In genomic region chr11:118878187-118878586, GRCh38 we compare ENCODE assay signal across 17 cellular contexts. TPM values are rescaled to one million over a fixed set of nuclear protein-coding genes. Genes with fewer than 3 reads are reported as not detected.
A peak's percentile ranks its signal among the peaks of the same experiment; 100 is the strongest.
DNase-seq lines count a peak whose midpoint lies in the region; ATAC-seq and TF ChIP-seq lines count a peak whose summit lies in the region.
"Had no signal": no experiment of that assay in that cellular context is flagged by ENCODE, and none has a peak within 500 bp of the region (broad histone marks: within the 10 kb centered on the region; RNA-seq: fewer than 3 reads in every experiment).

No MANE protein-coding gene starts in this region.

- no peaks in the 10 kb centered on the region for H3K27me3 ChIP-seq in OCI-LY1 (ENCODE audit: insufficient read depth, low read length)
- H3K27me3 ChIP-seq: hepatocyte had no signal

- H2AFZ ChIP-seq in OCI-LY1 (ENCODE audit: low read length), result no peak overlapping the region
- H2AFZ ChIP-seq: hepatocyte had no signal

- H3F3A ChIP-seq in OCI-LY1 (ENCODE audit: insufficient read depth, low read length), result 0 out of 2 replicates have a peak, but pooled peaks cover 3% of the 10 kb centered on the region

- peak overlapping the region; percentile 31 for H3K4me3 Mint-ChIP-seq in activated naive CD4-positive, alpha-beta T cell treated with anti-CD3 and anti-CD28 coated beads for 36 hours
- no peak overlapping the region for H3K4me3 Mint-ChIP-seq in stimulated activated memory B cell treated with anti-CD40 and anti-IgM and Interleukin-4, amounts not matched to agents 10 μg/mL and 1 μg/mL and 100 μg/mL, for 72 hours

- H3K27ac ChIP-seq in OCI-LY1 (ENCODE audit: low read depth, low read length, poor library complexity, severe bottlenecking), result peak overlapping the region; percentile 97
- H3K27ac ChIP-seq: hepatocyte, RWPE1 had no signal

- peak overlapping the region; percentile 53; the same call in 1 of the 2 replicates for H3K9ac ChIP-seq in OCI-LY1 (ENCODE audit: low read length)

- no peaks in the 10 kb centered on the region for H3K79me2 ChIP-seq in OCI-LY1 (ENCODE audit: insufficient read depth, low read length)
- H3K79me2 ChIP-seq: hepatocyte had no signal

- H3K27me3 Mint-ChIP-seq in activated naive CD4-positive, alpha-beta T cell treated with anti-CD3 and anti-CD28 coated beads for 36 hours (ENCODE audit: low read depth), result no peaks in the 10 kb centered on the region
- H3K27me3 Mint-ChIP-seq in stimulated activated memory B cell treated with anti-CD40 and anti-IgM and Interleukin-4, amounts not matched to agents 10 μg/mL and 1 μg/mL and 100 μg/mL, for 72 hours, result no peaks in the 10 kb centered on the region

- H3K27ac Mint-ChIP-seq in activated naive CD4-positive, alpha-beta T cell treated with anti-CD3 and anti-CD28 coated beads for 36 hours, result peak overlapping the region; percentile 99
- H3K27ac Mint-ChIP-seq in activated naive CD4-positive, alpha-beta T cell treated with anti-CD3 and anti-CD28 coated beads, Interleukin-2, amount 50 U/mL, for 72 hours, result peak overlapping the region; percentile 90 to 97
- peak overlapping the region; percentile 16 for H3K27ac Mint-ChIP-seq in stimulated activated memory B cell treated with anti-CD40 and anti-IgM and Interleukin-4, amounts not matched to agents 10 μg/mL and 1 μg/mL and 100 μg/mL, for 72 hours

- H3K36me3 Mint-ChIP-seq in activated naive CD4-positive, alpha-beta T cell treated with anti-CD3 and anti-CD28 coated beads for 36 hours (ENCODE audit: low read depth), result no peaks in the 10 kb centered on the region
- H3K36me3 Mint-ChIP-seq in activated naive CD4-positive, alpha-beta T cell treated with anti-CD3 and anti-CD28 coated beads, Interleukin-2, amount 50 U/mL, for 72 hours, result peaks cover 0 to 16% of the 10 kb centered on the region in 2 donors
- no peaks in the 10 kb centered on the region for H3K36me3 Mint-ChIP-seq in stimulated activated memory B cell treated with anti-CD40 and anti-IgM and Interleukin-4, amounts not matched to agents 10 μg/mL and 1 μg/mL and 100 μg/mL, for 72 hours

- CTCF ChIA-PET in activated naive CD4-positive, alpha-beta T cell treated with anti-CD3 and anti-CD28 coated beads for 36 hours (lab: Charles Lee), result interaction anchor here (0.6 to 5.1 kb wide), 5 partner anchors 8 to 277 kb away, joined by 3 to 42 read pairs (median 3); partner anchors contain the start of gene DDX6

- no peaks in the 10 kb centered on the region for H3K9me2 ChIP-seq in OCI-LY1 (ENCODE audit: low read depth, low read length)

- H3K4me3 ChIP-seq in OCI-LY1 (ENCODE audit: low read depth, low read length, poor library complexity, severe bottlenecking), result no peak overlapping the region
- H3K4me3 ChIP-seq: hepatocyte had no signal

- no peaks in the 10 kb centered on the region for H3K9me3 Mint-ChIP-seq in activated naive CD4-positive, alpha-beta T cell treated with anti-CD3 and anti-CD28 coated beads for 36 hours
- H3K9me3 Mint-ChIP-seq in activated naive CD4-positive, alpha-beta T cell treated with anti-CD3 and anti-CD28 coated beads, Interleukin-2, amount 50 U/mL, for 72 hours, result peaks cover 6 to 15% of the 10 kb centered on the region in 2 donors
- H3K9me3 Mint-ChIP-seq in stimulated activated memory B cell treated with anti-CD40 and anti-IgM and Interleukin-4, amounts not matched to agents 10 μg/mL and 1 μg/mL and 100 μg/mL, for 72 hours, result no peaks in the 10 kb centered on the region

- H4K20me1 ChIP-seq in OCI-LY1 (ENCODE audit: insufficient read depth, low read length), result no peaks in the 10 kb centered on the region

- peak overlapping the region; percentile 54; the same call in 1 of the 2 replicates for H3K4me2 ChIP-seq in OCI-LY1 (ENCODE audit: low read length)
- H3K4me2 ChIP-seq: hepatocyte had no signal

- DNase-seq in activated naive CD4-positive, alpha-beta T cell treated with anti-CD3 and anti-CD28 coated beads for 36 hours, result peak; percentile 63
- no peak for DNase-seq in activated naive CD4-positive, alpha-beta T cell (lab: John Stamatoyannopoulos, UW)
- DNase-seq in activated naive CD4-positive, alpha-beta T cell treated with anti-CD3 and anti-CD28 coated beads, Interleukin-2, amount 50 U/mL, for 72 hours (ENCODE audit: low spot score in 2 of 2), result no peak
- DNase-seq in COR-L47 (lab: John Stamatoyannopoulos, UW), result no peak
- DNase-seq in GM03348 (ENCODE audit: low spot score), result no peak
- DNase-seq: activated CD4-positive, CD25-positive, alpha-beta regulatory T cell; activated gamma-delta T cell treated with Interleukin-2 at 50 U/mL for 16 hours; effector CD8-positive, alpha-beta T cell; midbrain; NCI-H2107; NCI-H748 treated with DMSO at 0.1 percent for 48 hours had no signal

- H3K9me3 ChIP-seq in OCI-LY1 (ENCODE audit: low read length), result no peaks in the 10 kb centered on the region

- peaks cover 96% of the 10 kb centered on the region for H3K4me1 Mint-ChIP-seq in activated naive CD4-positive, alpha-beta T cell treated with anti-CD3 and anti-CD28 coated beads for 36 hours (ENCODE audit: low read depth)
- H3K4me1 Mint-ChIP-seq in stimulated activated memory B cell treated with anti-CD40 and anti-IgM and Interleukin-4, amounts not matched to agents 10 μg/mL and 1 μg/mL and 100 μg/mL, for 72 hours, result peaks cover 60% of the 10 kb centered on the region

- H3K36me3 ChIP-seq in OCI-LY1 (ENCODE audit: insufficient read depth, low read length), result no peaks in the 10 kb centered on the region

- no peak for TF ChIP-seq CTCF in OCI-LY1 (IDR thresholded peaks at IDR 0.05; ENCODE audit: low read length)

- ATAC-seq in activated naive CD4-positive, alpha-beta T cell treated with anti-CD3 and anti-CD28 coated beads, Interleukin-2, amount 50 U/mL, for 72 hours, result peak; percentile 15 to 19
- ATAC-seq in stimulated activated memory B cell treated with anti-CD40 and anti-IgM and Interleukin-4, amounts not matched to agents 10 μg/mL and 1 μg/mL and 100 μg/mL, for 72 hours, result no peak
- no peak for ATAC-seq in GM19351 (IDR thresholded peaks at IDR 0.05; ENCODE audit: unreplicated experiment)

- H3K4me1 ChIP-seq in OCI-LY1 (ENCODE audit: insufficient read depth, low read length, severe bottlenecking), result peaks cover 86% of the 10 kb centered on the region

- intact Hi-C loops in activated naive CD4-positive, alpha-beta T cell treated with anti-CD3 and anti-CD28 coated beads for 36 hours (cut with micrococcal nuclease), result loop anchor here (1.0 to 10.0 kb wide), 3 partner anchors 8 to 653 kb away; partner anchors contain the start of genes JAML and KMT2A

RNA-seq across cellular contexts. Expression of gene CXCR5, which starts 5.5 kb away (rescaled TPM):
- total RNA-seq in activated naive CD4-positive, alpha-beta T cell treated with anti-CD3 and anti-CD28 coated beads for 36 hours, result 10 to 100 TPM; 25.6 to 26.1 TPM
- 10 to 100 TPM in 1 of 2 donors, 1 to 10 TPM in 1; 9.3 to 25.9 TPM for total RNA-seq in activated naive CD4-positive, alpha-beta T cell treated with anti-CD3 and anti-CD28 coated beads, Interleukin-2, amount 50 U/mL, for 72 hours
- total RNA-seq: bronchial epithelial cell, hepatocyte had no signal

RNA-seq across cellular contexts. Expression of gene BCL9L, which starts 47.5 kb away (rescaled TPM):
- total RNA-seq in activated naive CD4-positive, alpha-beta T cell treated with anti-CD3 and anti-CD28 coated beads for 36 hours, result 10 to 100 TPM; 33.3 to 36.1 TPM
- total RNA-seq in activated naive CD4-positive, alpha-beta T cell treated with anti-CD3 and anti-CD28 coated beads, Interleukin-2, amount 50 U/mL, for 72 hours, result 10 to 100 TPM; 46.6 to 57.4 TPM

Comparison
In these comparisons a context has a peak if more than half of its experiments do, and no peak if none do; other contexts are left out.
1. H3K27ac Mint-ChIP-seq: peak in every context shown above with its lines; median percentile 99 in activated naive CD4-positive, alpha-beta T cell treated with anti-CD3 and anti-CD28 coated beads for 36 hours; 94 in activated naive CD4-positive, alpha-beta T cell treated with anti-CD3 and anti-CD28 coated beads, Interleukin-2, amount 50 U/mL, for 72 hours; 16 in stimulated activated memory B cell treated with anti-CD40 and anti-IgM and Interleukin-4, amounts not matched to agents 10 μg/mL and 1 μg/mL and 100 μg/mL, for 72 hours.
2. ATAC-seq: peak in activated naive CD4-positive, alpha-beta T cell treated with anti-CD3 and anti-CD28 coated beads, Interleukin-2, amount 50 U/mL, for 72 hours (2 of 2); none in stimulated activated memory B cell treated with anti-CD40 and anti-IgM and Interleukin-4, amounts not matched to agents 10 μg/mL and 1 μg/mL and 100 μg/mL, for 72 hours (single experiment) and GM19351 (single experiment).